In genomic region chr10:15167411-15168295, GRCh38 we compare ENCODE assay signal across 8 cellular contexts. TPM values are rescaled to one million over a fixed set of nuclear protein-coding genes. Genes with fewer than 3 reads are reported as not detected.
DNase-seq lines count a peak whose midpoint lies in the region; ATAC-seq and TF ChIP-seq lines count a peak whose summit lies in the region.

No MANE protein-coding gene starts in this region.

- peak overlapping the region; percentile 63 for H3K4me3 ChIP-seq in GM12875 (ENCODE audit: low read depth, low read length)

- TF ChIP-seq CTCF in GM12875 (IDR thresholded peaks at IDR 0.05; ENCODE audit: borderline replicate concordance, insufficient read depth, low read depth, low read length): peak; percentile 42; the same call in 1 of the 2 replicates

- H3K36me3 ChIP-seq in KOPT-K1 (ENCODE audit: insufficient read depth, low read length): no peaks in the 10 kb centered on the region

- H3K27ac ChIP-seq in KOPT-K1 (ENCODE audit: low read depth, low read length, poor library complexity, severe bottlenecking): peak overlapping the region; percentile 70

- H3K9me3 ChIP-seq in KOPT-K1 (ENCODE audit: insufficient read depth, low read length, poor library complexity, severe bottlenecking): no peaks in the 10 kb centered on the region

- peak; percentile 50 for ATAC-seq in left lobe of liver

- DNase-seq in H4 (ENCODE audit: low spot score) (peak; percentile 10), dedifferentiated amniotic fluid mesenchymal stem cell (ENCODE audit: extremely low spot score) (peak; percentile 27), left lobe of liver (ENCODE audit: low spot score) (peak; percentile 67), COR-L47 (lab: John Stamatoyannopoulos, UW) (no peak)
- DNase-seq in activated CD4-positive, CD25-positive, alpha-beta regulatory T cell treated with anti-CD3 and anti-CD28 coated beads, Interleukin-2, amount 50 U/mL, for 72 hours: peak; percentile 59
- DNase-seq in stimulated activated CD4-positive, alpha-beta T cell treated with anti-CD3 and anti-CD28 coated beads, Interleukin-2, amount 100 ng/mL, for 4 hours (ENCODE audit: low read depth): peak; percentile 11

RNA-seq across cellular contexts. Expression of gene NMT2, which starts 0.8 kb away (rescaled TPM):
- 17.1 and 25.7 TPM in 2 replicates for total RNA-seq in H4 (2014; rRNA removed; shearing (Covaris generic))
- 19.4 TPM for total RNA-seq in left lobe of liver
